ENCODE assay signal across 18 cellular contexts in genomic region chr18:56246912-56247311, GRCh38.
DNase-seq lines count a peak whose midpoint lies in the region; ATAC-seq, FAIRE-seq and TF ChIP-seq lines count a peak whose summit lies in the region.
"Had no signal": no experiment of that assay in that cellular context is flagged by ENCODE, and none has a peak within 500 bp of the region (broad histone marks: within the 10 kb centered on the region; RNA-seq: fewer than 3 reads in every experiment).

No MANE protein-coding gene starts in this region.

- H3K56ac ChIP-seq in IMR-90 (ENCODE audit: extremely low read depth, insufficient read depth, low read length), result peak overlapping the region; percentile 78

- peak overlapping the region; percentile 82 for H2BK120ac ChIP-seq in IMR-90 (ENCODE audit: low read depth, low read length)
- no peak overlapping the region for H2BK120ac ChIP-seq in neuronal stem cell (ENCODE audit: low read depth, low read length)

- no peak overlapping the region for H2AK9ac ChIP-seq in IMR-90 (replicated peaks; ENCODE audit: low read depth, low read length, poor library complexity)

- peak overlapping the region; percentile 94 for H2BK15ac ChIP-seq in IMR-90 (ENCODE audit: low read depth, low read length)
- H2BK15ac ChIP-seq in neuronal stem cell (ENCODE audit: low read length), result no peak overlapping the region

- H3K9me1 ChIP-seq in IMR-90 (ENCODE audit: insufficient read depth, low read length), result peaks cover 3% of the 10 kb centered on the region; the same call in 1 of the 2 replicates

- H3K9ac ChIP-seq in IMR-90 (ENCODE audit: low read depth, low read length) (no peak overlapping the region), neuronal stem cell (ENCODE audit: low read depth, low read length, poor library complexity) (no peak overlapping the region)
- H3K9ac ChIP-seq: BLaER1 treated with 17β-estradiol and CSF1 and Interleukin-3, amounts not matched to agents 10 nM and 100 nM had no signal

- peak overlapping the region; percentile 81 for H4K5ac ChIP-seq in IMR-90 (ENCODE audit: low read depth, low read length)

- H3K4me3 ChIP-seq in IMR-90 (ENCODE audit: insufficient read depth, low read depth, low read length), result no peak overlapping the region
- no peak overlapping the region for H3K4me3 ChIP-seq in bronchial epithelial cell (ENCODE audit: low read depth, low read length)
- no peak overlapping the region for H3K4me3 ChIP-seq in pancreas
- no peak overlapping the region for H3K4me3 ChIP-seq in neuronal stem cell (ENCODE audit: low read length in 2 of 2)
- H3K4me3 ChIP-seq: BLaER1 treated with 17β-estradiol and CSF1 and Interleukin-3, amounts not matched to agents 10 nM and 100 nM had no signal

- TF ChIP-seq POLR2A in IMR-90 (IDR thresholded peaks at IDR 0.05; ENCODE audit: low read depth, low read length), result no peak

- H3K4me2 ChIP-seq in IMR-90 (ENCODE audit: low read depth, low read length), result no peak overlapping the region
- no peak overlapping the region for H3K4me2 ChIP-seq in neuronal stem cell (ENCODE audit: insufficient read depth, low read length, poor library complexity, severe bottlenecking)
- H3K4me2 ChIP-seq: BLaER1 treated with 17β-estradiol and CSF1 and Interleukin-3, amounts not matched to agents 10 nM and 100 nM had no signal

- POLR2A ChIA-PET in IMR-90 (lab: Charles Lee; ENCODE audit: unreplicated experiment), result no interaction called here

- H3K14ac ChIP-seq in IMR-90 (replicated peaks; ENCODE audit: low read depth, low read length), result peak overlapping the region; percentile 82
- no peak overlapping the region for H3K14ac ChIP-seq in neuronal stem cell (ENCODE audit: low read length)

- dilution Hi-C loops in IMR-90 (cut with HindIII; ENCODE audit: low sequenced_read_pairs, unreplicated experiment), result no loop called here

- no peak overlapping the region for H2AFZ ChIP-seq in IMR-90 (replicated peaks; ENCODE audit: low read length, poor library complexity)
- no peak overlapping the region for H2AFZ ChIP-seq in neuronal stem cell (ENCODE audit: low read length)

- H4K20me1 ChIP-seq in IMR-90 (ENCODE audit: insufficient read depth, low read length), result no peaks in the 10 kb centered on the region
- H4K20me1 ChIP-seq: BLaER1 treated with 17β-estradiol and CSF1 and Interleukin-3, amounts not matched to agents 10 nM and 100 nM had no signal

- H3K27me3 ChIP-seq in IMR-90 (ENCODE audit: control insufficient read depth, insufficient read depth, low read length) (no peaks in the 10 kb centered on the region), bronchial epithelial cell (ENCODE audit: control insufficient read depth, insufficient read depth, low read length) (no peaks in the 10 kb centered on the region), pancreas (no peaks in the 10 kb centered on the region), neuronal stem cell (ENCODE audit: control insufficient read depth in 3 of 3, insufficient read depth in 3 of 3, low read depth in 1 of 3, low read length in 3 of 3) (no peaks in the 10 kb centered on the region)
- H3K27me3 ChIP-seq: BLaER1 treated with 17β-estradiol and CSF1 and Interleukin-3, amounts not matched to agents 10 nM and 100 nM had no signal

- H3K9me3 ChIP-seq in IMR-90 (ENCODE audit: control insufficient read depth, insufficient read depth, low read length) (peaks cover 3% of the 10 kb centered on the region; the same call in 1 of the 2 replicates), pancreas (no peaks in the 10 kb centered on the region), neuronal stem cell (replicated peaks in 1 of 2; ENCODE audit: control insufficient read depth in 2 of 2, insufficient read depth in 1 of 2, low read depth in 1 of 2, low read length in 2 of 2) (peaks cover 3 to 14% of the 10 kb centered on the region in 2 donors)

- H3K36me3 ChIP-seq in IMR-90 (ENCODE audit: control insufficient read depth, insufficient read depth, low read length) (no peaks in the 10 kb centered on the region), bronchial epithelial cell (ENCODE audit: control insufficient read depth, insufficient read depth, low read length) (no peaks in the 10 kb centered on the region), pancreas (no peaks in the 10 kb centered on the region), neuronal stem cell (replicated peaks in 1 of 2; ENCODE audit: control insufficient read depth in 2 of 2, insufficient read depth in 2 of 2, low read length in 2 of 2) (no peaks in the 10 kb centered on the region)
- H3K36me3 ChIP-seq: BLaER1 treated with 17β-estradiol and CSF1 and Interleukin-3, amounts not matched to agents 10 nM and 100 nM had no signal

- no peak for ATAC-seq in IMR-90 (ENCODE audit: low read depth)
- ATAC-seq in pancreas, result peak; percentile 45 to 58 (median 54)

- H3K18ac ChIP-seq in IMR-90 (ENCODE audit: low read depth, low read length), result peak overlapping the region; percentile 98
- no peak overlapping the region for H3K18ac ChIP-seq in neuronal stem cell (ENCODE audit: low read length)

- WGBS in IMR-90 (ENCODE audit: extremely low coverage in 2 of 2, insufficient read length in 1 of 2), 2 experiments, result no CpG with 5 or more reads among the region's 2 CpGs
- WGBS in pancreas, 2 donors, result 64 to 73% methylated on average over 2 of the region's 2 CpGs
- no CpG with 5 or more reads among the region's 2 CpGs for WGBS in neuronal stem cell (ENCODE audit: extremely low coverage in 2 of 2, insufficient read length in 2 of 2, insufficient replicate concordance in 1 of 2), 2 donors

- H2BK12ac ChIP-seq in neuronal stem cell (ENCODE audit: low read length), result no peak overlapping the region

- TF ChIP-seq CTCF in IMR-90 (conservative IDR thresholded peaks at IDR 0.05; ENCODE audit: low read depth, low read length) (no peak), bronchial epithelial cell (IDR thresholded peaks at IDR 0.05; ENCODE audit: insufficient read depth, low read length, severe bottlenecking) (no peak), pancreas (IDR thresholded peaks at IDR 0.05) (no peak)

- H3K27ac ChIP-seq in IMR-90 (ENCODE audit: insufficient read depth, low read length) (peak overlapping the region; percentile 53), pancreas (no peak overlapping the region), neuronal stem cell (replicated peaks; ENCODE audit: low read length) (no peak overlapping the region)
- H3K27ac ChIP-seq: BLaER1 treated with 17β-estradiol and CSF1 and Interleukin-3, amounts not matched to agents 10 nM and 100 nM had no signal

- intact Hi-C loops in IMR-90 (cut with micrococcal nuclease) (loop anchor here (5.0 to 10.0 kb wide), 2 partner anchors 80 to 452 kb away; no protein-coding TSS in a partner anchor), pancreas (cut with DNase I) (no loop called here)

- H2BK5ac ChIP-seq in IMR-90 (ENCODE audit: low read depth, low read length, poor library complexity, severe bottlenecking) (peak overlapping the region; percentile 55), neuronal stem cell (ENCODE audit: low read length) (no peak overlapping the region)

- H4K91ac ChIP-seq in IMR-90 (ENCODE audit: insufficient read depth, low read depth, low read length), result peak overlapping the region; percentile 97
- H4K91ac ChIP-seq in neuronal stem cell (ENCODE audit: low read depth, low read length, poor library complexity), result no peak overlapping the region

- peak overlapping the region; percentile 95 for H2AK5ac ChIP-seq in IMR-90 (ENCODE audit: low read depth, low read length)
- H2AK5ac ChIP-seq in neuronal stem cell (ENCODE audit: low read depth, low read length), result no peak overlapping the region

- CTCF ChIA-PET in IMR-90 (lab: Yijun Ruan, JAX), result interaction anchor here (0.6 kb wide), 1 partner anchor 322 kb away, joined by 3 read pairs; no protein-coding TSS in a partner anchor

- peak overlapping the region; percentile 78 for H2BK20ac ChIP-seq in IMR-90 (ENCODE audit: low read depth, low read length)

- DNase-seq in DMS53 (lab: John Stamatoyannopoulos, UW) (peak; percentile 20), DMS53 treated with DMSO at 0.1 percent for 48 hours (lab: John Stamatoyannopoulos, UW; ENCODE audit: unreplicated experiment) (no peak), IMR-90 (no peak), bronchial epithelial cell (ENCODE audit: low read depth) (no peak), pancreas (no peak), neuronal stem cell (ENCODE audit: low spot score) (no peak), cerebellum (ENCODE audit: low spot score) (no peak), OCI-M2 (lab: John Stamatoyannopoulos, UW; ENCODE audit: unreplicated experiment) (no peak)
- DNase-seq: 8988T; AML-193; CD4-positive, CD25-positive, alpha-beta regulatory T cell; DMS79; GOT3; H9 had no signal

- no TSS peak for BruUV-seq in IMR-90 (replicated peaks; lab: Mats Ljungman, UMichigan)

- H3K4ac ChIP-seq in IMR-90 (ENCODE audit: low read depth, low read length), result peak overlapping the region; percentile 91
- no peak overlapping the region for H3K4ac ChIP-seq in neuronal stem cell (ENCODE audit: low read length)

- peak overlapping the region; percentile 62 to 90 for H4K8ac ChIP-seq in IMR-90 (ENCODE audit: low read depth in 2 of 2, low read length in 2 of 2)
- no peak overlapping the region for H4K8ac ChIP-seq in neuronal stem cell (ENCODE audit: low read depth, low read length)

- peak overlapping the region; percentile 25 for H3K23ac ChIP-seq in IMR-90 (ENCODE audit: low read depth, low read length)
- no peak overlapping the region for H3K23ac ChIP-seq in neuronal stem cell (ENCODE audit: low read depth, low read length, poor library complexity)

- peaks cover 4% of the 10 kb centered on the region for H3K4me1 ChIP-seq in IMR-90 (ENCODE audit: control insufficient read depth, insufficient read depth, low read length)
- H3K4me1 ChIP-seq in pancreas, result peaks cover 6 to 11% (median 7%) of the 10 kb centered on the region in 3 donors
- peaks cover 2% of the 10 kb centered on the region in 2 donors for H3K4me1 ChIP-seq in neuronal stem cell (ENCODE audit: control insufficient read depth in 2 of 2, insufficient read depth in 1 of 2, low read depth in 1 of 2, low read length in 2 of 2)

- FAIRE-seq in bronchial epithelial cell (lab: Jason Lieb, UNC), result peak; percentile 73
- FAIRE-seq in pancreas (lab: Jason Lieb, UNC), result no peak
- FAIRE-seq: G401.6, GM12891, GM19239 had no signal

- no peak for TF ChIP-seq RAD21 in IMR-90 (IDR thresholded peaks at IDR 0.05; ENCODE audit: low read length)

- in situ Hi-C loops in IMR-90 (cut with MboI; ENCODE audit: low sequenced_read_pairs), result no loop called here

- no peaks in the 10 kb centered on the region for H3K79me1 ChIP-seq in IMR-90 (ENCODE audit: low read depth in 1 of 2, low read length in 2 of 2)
- H3K79me1 ChIP-seq in neuronal stem cell (ENCODE audit: low read depth, low read length), result no peaks in the 10 kb centered on the region

TF ChIP-seq in IMR-90, 13 proteins besides CTCF, POLR2A, EP300 and RAD21 (continues in another document):
- TF ChIP-seq NFE2L2 (IDR thresholded peaks at IDR 0.05; ENCODE audit: low read depth, low read length) (no peak), MAFK (IDR thresholded peaks at IDR 0.05; ENCODE audit: low read depth, low read length) (no peak), MXI1 (IDR thresholded peaks at IDR 0.05; ENCODE audit: borderline replicate concordance, low read depth, low read length) (no peak)
